In genomic region chr7:159239028-159239427, GRCh38 we compare ENCODE assay signal across 8 cellular contexts.
"Had no signal": no experiment of that assay in that cellular context is flagged by ENCODE, and none has a peak within 500 bp of the region (broad histone marks: within the 10 kb centered on the region; RNA-seq: fewer than 3 reads in every experiment).

No MANE protein-coding gene starts in this region.

- H3K36me3 Mint-ChIP-seq: IgD-negative memory B cell had no signal

- H3K4me3 Mint-ChIP-seq: IgD-negative memory B cell had no signal

- H3K4me2 ChIP-seq: KMS-11 had no signal

- H3K27ac ChIP-seq: HL-60, KMS-11 had no signal

- H3K9ac ChIP-seq: KMS-11 had no signal

- H3K27ac Mint-ChIP-seq: IgD-negative memory B cell had no signal

- ATAC-seq: HepG2 had no signal

- FAIRE-seq: HepG2, HTR-8/SVneo had no signal

- DNase-seq: IMR-90, KBM-7, KG1 had no signal
